20 cellular contexts compared by ENCODE assay signal in the genomic region with DNA sequence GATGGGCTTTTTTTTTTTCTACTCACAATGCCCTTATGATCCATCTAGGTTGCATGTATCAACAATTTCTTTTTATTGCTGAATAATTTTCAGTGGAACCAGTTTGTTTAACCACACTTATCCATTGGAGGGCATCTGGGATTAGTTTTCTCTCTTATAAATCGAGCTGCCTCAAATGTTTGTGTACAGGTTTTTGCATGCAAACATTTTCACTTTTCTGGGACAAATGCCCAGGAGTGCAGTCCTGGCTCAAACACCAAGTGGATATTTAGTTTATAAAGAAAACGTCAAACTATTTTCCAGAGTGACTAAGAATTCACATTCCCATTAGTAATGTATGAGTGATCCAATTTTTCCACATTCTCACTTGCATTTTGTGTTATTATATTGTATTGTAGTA.
DNase-seq lines count a peak whose midpoint lies in the region; ATAC-seq and TF ChIP-seq lines count a peak whose summit lies in the region.
"Had no signal": no experiment of that assay in that cellular context is flagged by ENCODE, and none has a peak within 500 bp of the region (broad histone marks: within the 10 kb centered on the region; RNA-seq: fewer than 3 reads in every experiment).

No MANE protein-coding gene starts in this region.

- in situ Hi-C loops in astrocyte of the cerebellum (cut with HindIII; ENCODE audit: low sequenced_read_pairs) = no loop called here

- peaks cover 2% of the 10 kb centered on the region for H3K27me3 Mint-ChIP-seq in activated T-cell treated with anti-CD3 and anti-CD28 coated beads, Interleukin-2, amount 50 U/mL, for 4 hours (ENCODE audit: low read depth)
- H3K27me3 Mint-ChIP-seq: activated B cell treated with CpG ODN at 0.5 μM for 24 hours; stimulated activated naive B cell treated with anti-CD40 and anti-IgM and Interleukin-4, amounts not matched to agents 10 μg/mL and 1 μg/mL and 100 μg/mL, for 72 hours had no signal

- intact Hi-C loops in cardiac septum (cut with DNase I) = no loop called here

- H3K4me3 ChIP-seq in cardiac muscle cell (no peak overlapping the region), astrocyte of the cerebellum (ENCODE audit: low read depth, low read length) (no peak overlapping the region)
- H3K4me3 ChIP-seq: PC-9, SJSA1, tibial nerve had no signal

- TF ChIP-seq CTCF in cardiac muscle cell (IDR thresholded peaks at IDR 0.05; ENCODE audit: low read depth, low read length) (peak; percentile 15), astrocyte of the cerebellum (IDR thresholded peaks at IDR 0.05; ENCODE audit: low read depth, low read length, missing control alignments) (no peak)

- DNase-seq in cardiac muscle cell (ENCODE audit: low read depth in 1 of 2, low spot score in 1 of 2) = peak in 1 of 2 donors; percentile 81
- DNase-seq in cardiac septum (ENCODE audit: low spot score) = no peak
- peak; percentile 60 for DNase-seq in astrocyte of the cerebellum (ENCODE audit: low read depth)
- peak; percentile 34 for DNase-seq in hepatic stellate cell (ENCODE audit: low spot score)
- no peak for DNase-seq in activated T-cell treated with anti-CD3 and anti-CD28 coated beads, Interleukin-2, amount 50 U/mL, for 4 hours
- no peak for DNase-seq in T-helper 2 cell
- DNase-seq: 8988T; activated B cell treated with CpG ODN at 0.5 μM for 24 hours; DND-41; glutamatergic neuron; KBM-7; naive thymus-derived CD8-positive, alpha-beta T cell; NCI-H748 treated with DMSO at 0.1 percent for 48 hours; PC-9; stimulated activated naive B cell treated with anti-CD40 and anti-IgM and Interleukin-4, amounts not matched to agents 10 μg/mL and 1 μg/mL and 100 μg/mL, for 72 hours had no signal

- H3K36me3 Mint-ChIP-seq in activated T-cell treated with anti-CD3 and anti-CD28 coated beads, Interleukin-2, amount 50 U/mL, for 4 hours (ENCODE audit: insufficient read depth) = no peaks in the 10 kb centered on the region
- H3K36me3 Mint-ChIP-seq: naive thymus-derived CD8-positive, alpha-beta T cell; stimulated activated naive B cell treated with anti-CD40 and anti-IgM and Interleukin-4, amounts not matched to agents 10 μg/mL and 1 μg/mL and 100 μg/mL, for 72 hours had no signal

- ATAC-seq in HG02885 (IDR thresholded peaks at IDR 0.05; ENCODE audit: poor library complexity, unreplicated experiment) (no peak), HG02852 (IDR thresholded peaks at IDR 0.05; ENCODE audit: unreplicated experiment) (no peak)
- no peak for ATAC-seq in activated T-cell treated with anti-CD3 and anti-CD28 coated beads, Interleukin-2, amount 50 U/mL, for 4 hours
- ATAC-seq: naive thymus-derived CD8-positive, alpha-beta T cell; stimulated activated naive B cell treated with anti-CD40 and anti-IgM and Interleukin-4, amounts not matched to agents 10 μg/mL and 1 μg/mL and 100 μg/mL, for 72 hours had no signal

- H3K4me1 Mint-ChIP-seq in activated T-cell treated with anti-CD3 and anti-CD28 coated beads, Interleukin-2, amount 50 U/mL, for 4 hours (ENCODE audit: low read depth) = no peaks in the 10 kb centered on the region
- H3K4me1 Mint-ChIP-seq: activated B cell treated with CpG ODN at 0.5 μM for 24 hours; naive thymus-derived CD8-positive, alpha-beta T cell; stimulated activated naive B cell treated with anti-CD40 and anti-IgM and Interleukin-4, amounts not matched to agents 10 μg/mL and 1 μg/mL and 100 μg/mL, for 72 hours had no signal

- H3K36me3 ChIP-seq in cardiac muscle cell = no peaks in the 10 kb centered on the region
- H3K36me3 ChIP-seq: SJSA1, tibial nerve had no signal

- H3K9me3 Mint-ChIP-seq in activated T-cell treated with anti-CD3 and anti-CD28 coated beads, Interleukin-2, amount 50 U/mL, for 4 hours = no peaks in the 10 kb centered on the region
- H3K9me3 Mint-ChIP-seq: activated B cell treated with CpG ODN at 0.5 μM for 24 hours had no signal

- H3K9me3 ChIP-seq in cardiac muscle cell (ENCODE audit: low read depth) = no peaks in the 10 kb centered on the region
- H3K9me3 ChIP-seq: SJSA1, tibial nerve had no signal

- no peaks in the 10 kb centered on the region for H3K27me3 ChIP-seq in cardiac muscle cell
- H3K27me3 ChIP-seq: SJSA1, tibial nerve had no signal

- H3K4me1 ChIP-seq in cardiac muscle cell (ENCODE audit: low read depth) = no peaks in the 10 kb centered on the region
- H3K4me1 ChIP-seq: SJSA1 had no signal

- H3K4me3 Mint-ChIP-seq in activated T-cell treated with anti-CD3 and anti-CD28 coated beads, Interleukin-2, amount 50 U/mL, for 4 hours = no peak overlapping the region
- H3K4me3 Mint-ChIP-seq: activated B cell treated with CpG ODN at 0.5 μM for 24 hours; naive thymus-derived CD8-positive, alpha-beta T cell; stimulated activated naive B cell treated with anti-CD40 and anti-IgM and Interleukin-4, amounts not matched to agents 10 μg/mL and 1 μg/mL and 100 μg/mL, for 72 hours had no signal

- H3K27ac ChIP-seq in cardiac muscle cell = no peak overlapping the region
- H3K27ac ChIP-seq: HL-60, PC-9, SJSA1, tibial nerve had no signal

Comparison
In these comparisons a context has a peak if more than half of its experiments do, and no peak if none do; other contexts are left out.
1. DNase-seq: peak in astrocyte of the cerebellum (single experiment) and hepatic stellate cell (single experiment); none in cardiac septum (single experiment), activated T-cell treated with anti-CD3 and anti-CD28 coated beads, Interleukin-2, amount 50 U/mL, for 4 hours (single experiment) and T-helper 2 cell (0 of 5).